9 cellular contexts compared by ENCODE assay signal in the genomic region with DNA sequence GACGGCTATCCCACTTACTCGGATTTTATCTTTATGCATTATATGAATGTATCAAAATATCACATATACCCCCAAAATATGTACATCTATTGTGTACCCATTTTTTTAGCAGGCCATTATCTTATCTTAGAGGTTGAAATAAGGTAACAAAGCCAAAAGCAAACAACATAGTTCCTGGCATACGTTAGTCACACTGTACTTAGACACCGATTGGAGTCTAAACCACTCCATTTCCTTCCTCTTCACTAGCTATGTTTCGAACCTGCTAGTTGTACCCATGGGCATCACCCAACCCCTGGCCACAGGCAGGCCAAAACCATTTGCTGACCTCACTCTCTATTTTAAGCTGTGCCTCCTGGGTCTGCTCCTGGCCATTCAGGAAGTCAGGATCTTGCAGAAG.
"Had no signal": no experiment of that assay in that cellular context is flagged by ENCODE, and none has a peak within 500 bp of the region (broad histone marks: within the 10 kb centered on the region; RNA-seq: fewer than 3 reads in every experiment).

No MANE protein-coding gene starts in this region.

- FAIRE-seq: HepG2, HTR-8/SVneo, K562 had no signal

- H3K4me2 ChIP-seq: KMS-11 had no signal

- ATAC-seq: HepG2, K562 had no signal

- H3K4me3 ChIP-seq: K562 had no signal

- H3K4me3 Mint-ChIP-seq: IgD-negative memory B cell had no signal

- DNase-seq: IMR-90, KBM-7, KG1 had no signal

- H3K27ac ChIP-seq: HL-60, KMS-11 had no signal

- H3K9ac ChIP-seq: KMS-11 had no signal
